Comparison of ENCODE assay signal across 12 cellular contexts in the genomic region with DNA sequence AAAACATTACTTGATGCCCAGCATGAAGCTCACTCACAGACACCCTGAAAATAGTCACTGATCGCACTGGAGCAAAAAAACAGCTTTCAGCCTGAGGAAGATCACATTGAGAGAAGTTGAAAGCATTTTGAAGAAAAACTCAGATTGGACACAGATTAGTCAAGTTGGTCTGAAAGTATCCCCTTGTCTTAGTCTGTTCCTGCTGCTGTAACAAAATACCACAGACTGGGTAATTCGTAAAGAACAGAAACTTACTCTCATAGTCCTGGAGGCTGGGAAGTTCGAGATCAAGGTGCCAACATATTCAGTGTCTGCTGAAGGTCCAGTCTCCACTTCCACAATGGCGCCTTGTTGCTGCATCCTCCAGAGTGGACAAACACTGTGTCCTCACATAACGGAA.
"Had no signal": no experiment of that assay in that cellular context is flagged by ENCODE, and none has a peak within 500 bp of the region (broad histone marks: within the 10 kb centered on the region; RNA-seq: fewer than 3 reads in every experiment).

No MANE protein-coding gene starts in this region.

- H3K36me3 ChIP-seq: adrenal gland, right atrium auricular region had no signal

- DNase-seq: activated CD4-positive, CD25-positive, alpha-beta regulatory T cell treated with anti-CD3 and anti-CD28 coated beads, Interleukin-2, amount 50 U/mL, for 72 hours; adrenal gland; effector CD4-positive, alpha-beta T cell; foreskin keratinocyte; left colon; midbrain; substantia nigra; T-helper 9 cell; trophoblast cell had no signal

- H3K4me2 ChIP-seq: smooth muscle cell had no signal

- H3K9me3 ChIP-seq: adrenal gland, right atrium auricular region had no signal

- H3K4me3 ChIP-seq: adrenal gland, lung, right atrium auricular region, smooth muscle cell had no signal

- ATAC-seq: foreskin keratinocyte, left colon had no signal

- H3K27ac ChIP-seq: adrenal gland, foreskin keratinocyte, right atrium auricular region had no signal

- H3K4me1 ChIP-seq: foreskin keratinocyte, right atrium auricular region had no signal

- H3K27me3 ChIP-seq: adrenal gland, foreskin keratinocyte, right atrium auricular region had no signal
